ENCODE assay signal across 8 cellular contexts in genomic region chr9:77717608-77718297, GRCh38.
DNase-seq lines count a peak whose midpoint lies in the region; ATAC-seq, FAIRE-seq and TF ChIP-seq lines count a peak whose summit lies in the region.
"Not testable (repeated sequence)": the region's sequence is repeated elsewhere in the genome, so short reads cannot be mapped to it uniquely, and the experiment has no call there.

No MANE protein-coding gene starts in this region.

- TF ChIP-seq EP300 in HepG2 (IDR thresholded peaks at IDR 0.05; ENCODE audit: low read depth in 2 of 2, low read length in 2 of 2); HepG2 (CRISPR knock-in tag; IDR thresholded peaks at IDR 0.05; ENCODE audit: borderline replicate concordance): not testable (repeated sequence)

- not testable (repeated sequence) for H2AFZ ChIP-seq in HepG2 (ENCODE audit: low read length)

- TF ChIP-seq CTCF in AG04450 (IDR thresholded peaks at IDR 0.05; ENCODE audit: low read depth, low read length); cardiac fibroblast (IDR thresholded peaks at IDR 0.05; ENCODE audit: low read depth, low read length); HepG2 (CRISPR knock-in tag; IDR thresholded peaks at IDR 0.05): not testable (repeated sequence)

- H3K4me3 ChIP-seq in AG04450 (ENCODE audit: low read depth, low read length); cardiac fibroblast (replicated peaks in 1 of 2; ENCODE audit: low read depth in 2 of 2, low read length in 2 of 2); HepG2 (replicated peaks in 1 of 3; ENCODE audit: insufficient read depth in 1 of 3, low read depth in 2 of 3, low read length in 3 of 3); small intestine (ENCODE audit: low read depth in 1 of 2, low read length in 2 of 2): not testable (repeated sequence)

- POLR2A ChIA-PET in AG04450 (lab: Yijun Ruan, JAX): interaction anchor here (0.6 to 0.7 kb wide), 3 partner anchors 10 to 1342 kb away, joined by 3 to 7 read pairs (median 4); no protein-coding TSS in a partner anchor
- POLR2A ChIA-PET in HepG2 (lab: Yijun Ruan, JAX): not testable (repeated sequence)

- in situ Hi-C loops in HepG2 (cut with HindIII; ENCODE audit: extremely low pct_ligation_motif_present, low pct_unique_long_range_greater_than_20kb): not testable (repeated sequence)

- not testable (repeated sequence) for TF ChIP-seq POLR2A in H54 (IDR thresholded peaks at IDR 0.05; ENCODE audit: low read depth, low read length); HepG2 (IDR thresholded peaks at IDR 0.05; ENCODE audit: insufficient read depth in 1 of 2, low read depth in 2 of 2, low read length in 2 of 2)

- H3K79me2 ChIP-seq in HepG2 (ENCODE audit: insufficient read depth, low read length): not testable (repeated sequence)

- H3K36me3 ChIP-seq in HepG2 (replicated peaks in 1 of 2; ENCODE audit: control insufficient read depth in 1 of 2, insufficient read depth in 2 of 2, low read length in 2 of 2); small intestine (ENCODE audit: control insufficient read depth in 2 of 2, insufficient read depth in 2 of 2, low read length in 2 of 2): not testable (repeated sequence)

- not testable (repeated sequence) for H3K4me2 ChIP-seq in HepG2 (ENCODE audit: low read depth, low read length)

- TSS peak; percentile 9 for BruUV-seq in HepG2 (replicated peaks; lab: Mats Ljungman, UMichigan)

- CTCF ChIA-PET in AG04450 (lab: Charles Lee): interaction anchor here (0.7 to 1.4 kb wide), 5 partner anchors 33 to 318 kb away, joined by 3 to 9 read pairs (median 3); no protein-coding TSS in a partner anchor
- CTCF ChIA-PET in HepG2 (lab: Yijun Ruan, JAX; ENCODE audit: low intra/inter-chr PET ratio, low total read pairs): not testable (repeated sequence)

- H3K27me3 ChIP-seq in AG04450 (ENCODE audit: control insufficient read depth, insufficient read depth, low read length); HepG2 (ENCODE audit: control insufficient read depth in 1 of 2, insufficient read depth in 2 of 2, low read length in 2 of 2); small intestine (ENCODE audit: control insufficient read depth in 2 of 2, insufficient read depth in 2 of 2, low read length in 2 of 2): not testable (repeated sequence)

- TF ChIP-seq RAD21 in HepG2 (CRISPR knock-in tag; IDR thresholded peaks at IDR 0.05): not testable (repeated sequence)

- not testable (repeated sequence) for H3K27ac ChIP-seq in AG04450 (ENCODE audit: low read depth, low read length); HepG2 (ENCODE audit: extremely low read length, insufficient read depth, low read length); small intestine (ENCODE audit: low read depth in 1 of 2, low read length in 1 of 2)

- peak overlapping the region; percentile 85 for H3K27ac Mint-ChIP-seq in activated T-helper 2 cell treated with anti-CD3 and anti-CD28 coated beads, Interferon-gamma antibody, Interleukin-2, Interleukin-4, amounts not matched to agents 10 μg/mL and 5 μg/mL and 100 μg/mL, durations not matched to agents 14 hours and 24 hours and 36 hours

- not testable (repeated sequence) for H4K20me1 ChIP-seq in HepG2 (ENCODE audit: insufficient read depth, low read length)

- WGBS in HepG2 (ENCODE audit: low lambda C conversion rate): 83% methylated on average over 5 of the region's 5 CpGs
- 74 to 89% (median 86%) methylated on average over 4 of the region's 5 CpGs for WGBS in small intestine, 3 donors

- not testable (repeated sequence) for H3K27me3 Mint-ChIP-seq in activated T-helper 2 cell treated with anti-CD3 and anti-CD28 coated beads, Interferon-gamma antibody, Interleukin-2, Interleukin-4, amounts not matched to agents 10 μg/mL and 5 μg/mL and 100 μg/mL, durations not matched to agents 14 hours and 24 hours and 36 hours (ENCODE audit: low read depth)

- ATAC-seq in HepG2: not testable (repeated sequence)

- DNase-seq in AG04450 (ENCODE audit: low read depth, low spot score) (peak; percentile 48), cardiac fibroblast (ENCODE audit: low read depth in 2 of 2) (peak; percentile 78 to 96), fibroblast of the conjunctiva (ENCODE audit: low read depth) (peak; percentile 58)
- DNase-seq in H54 (ENCODE audit: insufficient read length, low spot score); RCC 7860 (ENCODE audit: low spot score); activated T-helper 2 cell treated with anti-CD3 and anti-CD28 coated beads, Interferon-gamma antibody, Interleukin-2, Interleukin-4, amounts not matched to agents 10 μg/mL and 5 μg/mL and 100 μg/mL, durations not matched to agents 14 hours and 24 hours and 36 hours (ENCODE audit: low spot score); HepG2 (ENCODE audit: low spot score); small intestine: not testable (repeated sequence)

- H3K4me1 ChIP-seq in HepG2 (ENCODE audit: insufficient read depth, low read length); small intestine (ENCODE audit: control insufficient read depth in 2 of 2, insufficient read depth in 1 of 2, low read depth in 1 of 2, low read length in 1 of 2): not testable (repeated sequence)

- not testable (repeated sequence) for H3K9me3 Mint-ChIP-seq in activated T-helper 2 cell treated with anti-CD3 and anti-CD28 coated beads, Interferon-gamma antibody, Interleukin-2, Interleukin-4, amounts not matched to agents 10 μg/mL and 5 μg/mL and 100 μg/mL, durations not matched to agents 14 hours and 24 hours and 36 hours

- FAIRE-seq in H54 (lab: Jason Lieb, UNC) (peak; percentile 99), RCC 7860 (lab: Jason Lieb, UNC) (peak; percentile 44), small intestine (lab: Jason Lieb, UNC) (peak; percentile 15)
- FAIRE-seq in HepG2 (lab: Jason Lieb, UNC): not testable (repeated sequence)

- H3K36me3 Mint-ChIP-seq in activated T-helper 2 cell treated with anti-CD3 and anti-CD28 coated beads, Interferon-gamma antibody, Interleukin-2, Interleukin-4, amounts not matched to agents 10 μg/mL and 5 μg/mL and 100 μg/mL, durations not matched to agents 14 hours and 24 hours and 36 hours (ENCODE audit: low read depth): peaks cover 17% of the 10 kb centered on the region

- H3K9me3 ChIP-seq in AG04450 (ENCODE audit: control insufficient read depth, insufficient read depth, low read length); HepG2 (ENCODE audit: low read length); small intestine (ENCODE audit: control insufficient read depth, low read depth): not testable (repeated sequence)

- intact Hi-C loops in activated T-helper 2 cell treated with anti-CD3 and anti-CD28 coated beads, Interferon-gamma antibody, Interleukin-2, Interleukin-4, amounts not matched to agents 10 μg/mL and 5 μg/mL and 100 μg/mL, durations not matched to agents 14 hours and 24 hours and 36 hours (cut with micrococcal nuclease): loop anchor here (1.0 kb wide), 1 partner anchor 12 kb away; no protein-coding TSS in a partner anchor
- intact Hi-C loops in HepG2 (cut with micrococcal nuclease; ENCODE audit: unreplicated experiment): not testable (repeated sequence)

- not testable (repeated sequence) for H3K9ac ChIP-seq in HepG2 (ENCODE audit: insufficient read depth, low read depth, low read length)

- H3K4me1 Mint-ChIP-seq in activated T-helper 2 cell treated with anti-CD3 and anti-CD28 coated beads, Interferon-gamma antibody, Interleukin-2, Interleukin-4, amounts not matched to agents 10 μg/mL and 5 μg/mL and 100 μg/mL, durations not matched to agents 14 hours and 24 hours and 36 hours (ENCODE audit: low read depth): peaks cover 19% of the 10 kb centered on the region

- H3K4me3 Mint-ChIP-seq in activated T-helper 2 cell treated with anti-CD3 and anti-CD28 coated beads, Interferon-gamma antibody, Interleukin-2, Interleukin-4, amounts not matched to agents 10 μg/mL and 5 μg/mL and 100 μg/mL, durations not matched to agents 14 hours and 24 hours and 36 hours (ENCODE audit: low read depth): peak overlapping the region; percentile 33
